In the genomic region with DNA sequence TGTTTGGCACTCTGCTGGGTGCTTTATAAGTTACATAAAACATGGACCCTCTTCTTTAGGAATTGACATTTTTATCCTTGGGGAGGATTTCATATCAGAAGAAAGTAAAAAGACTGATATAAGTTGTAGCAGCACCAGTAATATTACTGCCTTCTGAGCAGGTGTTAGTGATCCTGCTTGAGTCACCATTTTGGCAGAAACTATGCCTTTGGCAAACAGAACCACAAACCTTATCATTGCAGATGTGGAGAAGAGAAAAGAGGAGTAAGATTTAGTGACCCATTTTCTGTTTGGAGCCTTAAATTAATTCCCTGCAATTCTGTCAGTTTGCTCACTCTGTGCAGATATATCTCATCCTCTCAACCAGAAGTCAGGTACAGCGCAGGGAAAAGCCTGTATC, we compare ENCODE assay signal across 16 cellular contexts.
"Had no signal": no experiment of that assay in that cellular context is flagged by ENCODE, and none has a peak within 500 bp of the region (broad histone marks: within the 10 kb centered on the region; RNA-seq: fewer than 3 reads in every experiment).

No MANE protein-coding gene starts in this region.

- H3K27ac Mint-ChIP-seq: activated CD8-positive, alpha-beta T cell treated with anti-CD3 and anti-CD28 coated beads, Interleukin-2, amount 10 ng/mL, durations not matched to agents 7 days and 5 days; progenitor cell of endocrine pancreas had no signal

- H3K27me3 Mint-ChIP-seq: effector memory CD8-positive, alpha-beta T cell; naive B cell; progenitor cell of endocrine pancreas had no signal

- H3K4me3 ChIP-seq: lower lobe of right lung, SJSA1, upper lobe of right lung had no signal

- H3K9me3 Mint-ChIP-seq: effector memory CD8-positive, alpha-beta T cell had no signal

- H3K4me3 Mint-ChIP-seq: activated CD8-positive, alpha-beta T cell treated with anti-CD3 and anti-CD28 coated beads, Interleukin-2, amount 10 ng/mL, durations not matched to agents 7 days and 5 days; effector memory CD8-positive, alpha-beta T cell; naive B cell had no signal

- H3K4me1 ChIP-seq: lower lobe of right lung, SJSA1, upper lobe of right lung had no signal

- DNase-seq: activated CD4-positive, alpha-beta T cell treated with anti-CD3 and anti-CD28 coated beads for 1 hour; activated CD8-positive, alpha-beta T cell treated with anti-CD3 and anti-CD28 coated beads, Interleukin-2, amount 10 ng/mL, durations not matched to agents 7 days and 5 days; activated effector memory CD4-positive, alpha-beta T cell treated with anti-CD3 and anti-CD28 coated beads, Interleukin-2, amount 50 U/mL, for 16 hours; effector memory CD8-positive, alpha-beta T cell; erythroblast; lower lobe of right lung; midbrain; naive B cell; nucleus accumbens; right cardiac atrium; stimulated activated naive CD4-positive, alpha-beta T cell treated with Interleukin-2 at 50 U/mL for 16 hours; SW 1271; T1000; upper lobe of right lung had no signal

- ATAC-seq: activated CD8-positive, alpha-beta T cell treated with anti-CD3 and anti-CD28 coated beads, Interleukin-2, amount 10 ng/mL, durations not matched to agents 7 days and 5 days; effector memory CD8-positive, alpha-beta T cell; lower lobe of right lung; right cardiac atrium; upper lobe of right lung had no signal

- H3K27me3 ChIP-seq: SJSA1, upper lobe of right lung had no signal

- H3K27ac ChIP-seq: lower lobe of right lung, SJSA1, upper lobe of right lung had no signal

- H3K9me3 ChIP-seq: lower lobe of right lung, SJSA1, upper lobe of right lung had no signal
